9 cellular contexts compared by ENCODE assay signal in the genomic region with DNA sequence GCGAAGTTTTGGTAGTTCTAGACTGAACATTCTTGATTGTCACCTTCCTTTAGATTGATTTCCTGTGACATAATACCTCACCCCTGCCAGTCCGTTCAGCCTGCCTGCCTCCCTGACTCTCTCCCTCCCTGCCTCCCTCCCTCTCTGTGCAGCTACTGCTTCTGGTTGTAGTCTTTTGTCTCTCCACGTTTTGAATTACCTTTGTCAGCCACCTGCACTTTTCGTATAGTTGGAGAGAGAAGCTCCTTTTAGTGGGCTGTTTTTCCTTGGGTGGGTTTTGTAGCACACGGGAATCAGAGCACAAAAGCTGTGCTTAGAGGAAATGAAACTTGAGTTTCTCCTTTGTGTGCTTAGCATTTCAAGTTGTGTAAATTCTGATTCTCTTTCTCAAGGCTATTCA. TPM values are rescaled to one million over a fixed set of nuclear protein-coding genes. Genes with fewer than 3 reads are reported as not detected.
A peak's percentile ranks its signal among the peaks of the same experiment; 100 is the strongest.
DNase-seq lines count a peak whose midpoint lies in the region; ATAC-seq, FAIRE-seq and TF ChIP-seq lines count a peak whose summit lies in the region.
"Had no signal": no experiment of that assay in that cellular context is flagged by ENCODE, and none has a peak within 500 bp of the region (broad histone marks: within the 10 kb centered on the region; RNA-seq: fewer than 3 reads in every experiment).

No MANE protein-coding gene starts in this region.

- peaks cover 10% of the 10 kb centered on the region for H3K36me3 ChIP-seq in right atrium auricular region
- H3K36me3 ChIP-seq in GM23248 (ENCODE audit: low read depth) = no peaks in the 10 kb centered on the region

- DNase-seq in GM12891 (ENCODE audit: insufficient read length, low spot score) (peak; percentile 5), iPS-NIHi11 (ENCODE audit: low spot score) (peak; percentile 26), right atrium auricular region (ENCODE audit: low spot score) (no peak), NCI-H1048 (lab: John Stamatoyannopoulos, UW) (no peak), glomerular visceral epithelial cell (ENCODE audit: extremely low spot score) (no peak), GM23248 (no peak)

- H3K9me3 ChIP-seq in right atrium auricular region = no peaks in the 10 kb centered on the region
- H3K9me3 ChIP-seq in GM23248 (ENCODE audit: low read depth) = no peaks in the 10 kb centered on the region

- no peaks in the 10 kb centered on the region for H3F3A ChIP-seq in GM23248 (ENCODE audit: insufficient read depth)

- no peak for TF ChIP-seq CTCF in right atrium auricular region (IDR thresholded peaks at IDR 0.05)

- H3K9ac ChIP-seq in GM23248 = no peak overlapping the region

- H3K4me1 ChIP-seq in right atrium auricular region = no peaks in the 10 kb centered on the region
- no peaks in the 10 kb centered on the region for H3K4me1 ChIP-seq in GM23248 (ENCODE audit: insufficient read depth)

- no peaks in the 10 kb centered on the region for H4K20me1 ChIP-seq in GM23248 (ENCODE audit: insufficient read depth)

- no peaks in the 10 kb centered on the region for H3K79me2 ChIP-seq in GM23248 (ENCODE audit: insufficient read depth)

- H3K4me2 ChIP-seq in GM23248 (ENCODE audit: unreplicated experiment) = no peak overlapping the region

- 78 to 81% methylated on average over 5 of the region's 5 CpGs for WGBS in GM23248 (ENCODE audit: low coverage in 1 of 2, low lambda C conversion rate in 2 of 2, missing lambda C conversion rate in 2 of 2), 2 experiments

- TF ChIP-seq POLR2A in GM12891 (IDR thresholded peaks at IDR 0.05; ENCODE audit: low read depth, low read length) = no peak

- H3K27ac ChIP-seq in right atrium auricular region (no peak overlapping the region), GM23248 (no peak overlapping the region)

- peak; percentile 90 for FAIRE-seq in GM12891 (lab: Jason Lieb, UNC)

- peak; percentile 86 for ATAC-seq in GM21367 (IDR thresholded peaks at IDR 0.05; ENCODE audit: unreplicated experiment)
- peak; percentile 88 for ATAC-seq in HG03469 (IDR thresholded peaks at IDR 0.05; ENCODE audit: unreplicated experiment)
- ATAC-seq: HCT116 had no signal

- H3K4me3 ChIP-seq in right atrium auricular region (no peak overlapping the region), GM23248 (no peak overlapping the region)

- in situ Hi-C loops in GM23248 (cut with MboI) = no loop called here

- H3K27me3 ChIP-seq in right atrium auricular region (no peaks in the 10 kb centered on the region), GM23248 (replicated peaks; ENCODE audit: insufficient read depth) (no peaks in the 10 kb centered on the region)

- H2AFZ ChIP-seq in GM23248 = no peak overlapping the region

- H3K9me2 ChIP-seq in GM23248 (ENCODE audit: insufficient read depth) = no peaks in the 10 kb centered on the region

TF ChIP-seq in GM12891, 5 proteins besides CTCF, POLR2A, EP300 and RAD21:
- no peak for TF ChIP-seq POU2F2 (IDR thresholded peaks at IDR 0.05; ENCODE audit: low read depth, low read length)
- no peak for TF ChIP-seq TAF1 (IDR thresholded peaks at IDR 0.05; ENCODE audit: low read depth, low read length)
- no peak for TF ChIP-seq PAX5 (IDR thresholded peaks at IDR 0.05; ENCODE audit: insufficient read depth, low read length, severe bottlenecking)
- peak; percentile 91 for TF ChIP-seq SPI1 (IDR thresholded peaks at IDR 0.05; ENCODE audit: low read depth, low read length)
- no peak for TF ChIP-seq POLR2AphosphoS5 (IDR thresholded peaks at IDR 0.05; ENCODE audit: low read depth, low read length)

RNA-seq across cellular contexts. Expression of gene MSMO1, which starts 32.6 kb away (rescaled TPM):
- 16.9 TPM for polyA plus RNA-seq in GM12891 (2012; ENCODE audit: low read depth, missing spikeins)
- total RNA-seq in right atrium auricular region = 10 to 100 TPM; 11.3 to 20.3 TPM
- total RNA-seq in GM23248 (2014; rRNA removed; shearing (Covaris generic)) = 72.2 and 80.9 TPM in 2 replicates
- polyA plus RNA-seq in GM23248 (2016; fragmentation: Nextera tagmentation; extraction: Ambion mirVana) = 70.9 and 72.7 TPM in 2 replicates

Comparison
In these comparisons a context has a peak if more than half of its experiments do, and no peak if none do; other contexts are left out.
1. DNase-seq: peak in GM12891 (single experiment) and iPS-NIHi11 (single experiment); none in right atrium auricular region (single experiment), NCI-H1048 (single experiment), glomerular visceral epithelial cell (single experiment) and GM23248 (single experiment).